ENCODE assay signal across 10 cellular contexts in the genomic region with DNA sequence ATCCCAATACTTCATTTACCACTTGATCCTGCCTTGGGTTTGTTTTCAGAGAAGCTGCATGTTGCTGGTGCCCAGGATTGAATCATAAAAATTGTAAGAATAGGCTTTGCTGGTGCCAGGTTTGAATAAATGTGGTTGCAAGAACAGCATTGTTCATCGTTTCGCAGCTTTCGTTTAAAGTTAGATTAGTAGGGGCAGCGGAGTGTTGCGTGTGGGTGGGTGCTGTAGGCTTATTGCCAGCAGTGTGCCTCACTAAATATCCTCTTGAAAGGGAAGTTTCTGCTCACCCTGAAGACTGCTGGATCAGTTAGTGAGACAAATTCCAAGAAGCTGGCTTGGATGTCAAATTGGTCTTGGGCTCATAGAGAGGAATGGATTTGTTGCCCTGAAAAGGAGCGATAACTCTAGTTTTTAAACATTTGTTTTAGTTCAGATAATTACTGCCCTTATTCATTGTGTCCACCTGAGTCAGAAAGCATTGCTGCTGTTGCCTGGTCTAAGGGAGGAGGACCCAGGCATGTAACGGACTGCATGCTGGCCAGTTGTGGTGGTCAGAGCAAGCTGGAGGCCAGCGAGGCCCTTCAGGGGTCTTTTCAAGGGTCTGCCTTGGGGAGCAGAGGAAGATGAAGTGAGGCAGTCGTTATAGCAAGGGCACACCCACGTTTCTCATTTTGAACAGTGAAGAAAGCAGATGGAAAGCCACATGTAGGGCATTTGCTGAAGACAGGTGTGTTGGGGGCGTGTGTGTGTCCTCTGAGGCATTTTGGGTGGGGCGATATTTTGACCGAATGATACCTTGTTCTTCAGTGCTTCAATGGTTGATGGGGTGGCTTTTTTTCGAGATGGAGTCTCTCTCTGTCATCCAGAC. TPM values are rescaled to one million over a fixed set of nuclear protein-coding genes. Genes with fewer than 3 reads are reported as not detected.
DNase-seq lines count a peak whose midpoint lies in the region; ATAC-seq, FAIRE-seq and TF ChIP-seq lines count a peak whose summit lies in the region.
"Had no signal": no experiment of that assay in that cellular context is flagged by ENCODE, and none has a peak within 500 bp of the region (broad histone marks: within the 10 kb centered on the region; RNA-seq: fewer than 3 reads in every experiment).

No MANE protein-coding gene starts in this region.

- H3K27ac Mint-ChIP-seq in effector memory CD8-positive, alpha-beta T cell, result peak overlapping the region in 1 of 2 donors; percentile 70

- H3K36me3 Mint-ChIP-seq in effector memory CD8-positive, alpha-beta T cell (ENCODE audit: insufficient read depth), result peaks cover 51% of the 10 kb centered on the region

- H3K9me3 Mint-ChIP-seq in effector memory CD8-positive, alpha-beta T cell, result no peaks in the 10 kb centered on the region
- H3K9me3 Mint-ChIP-seq: dendritic cell treated with granulocyte-macrophage colony-stimulating factor and Interleukin-4, amounts not matched to agents 40 ng/mL and 50 ng/mL, for 4 days had no signal

- POLR2A ChIA-PET in RWPE1 (lab: Yijun Ruan, JAX; ENCODE audit: low non-redundant PET), result no interaction called here

- no peak for TF ChIP-seq POLR2A in GM12892 (IDR thresholded peaks at IDR 0.05; ENCODE audit: low read depth, low read length)

- H3K27ac ChIP-seq in RWPE1, result peak overlapping the region; percentile 31; the same call in 1 of the 2 replicates

- peak overlapping the region; percentile 15 to 72 for H3K4me3 Mint-ChIP-seq in effector memory CD8-positive, alpha-beta T cell
- H3K4me3 Mint-ChIP-seq: dendritic cell treated with granulocyte-macrophage colony-stimulating factor and Interleukin-4, amounts not matched to agents 40 ng/mL and 50 ng/mL, for 4 days had no signal

- H3K27me3 Mint-ChIP-seq in effector memory CD8-positive, alpha-beta T cell, result no peaks in the 10 kb centered on the region
- H3K27me3 Mint-ChIP-seq: dendritic cell treated with granulocyte-macrophage colony-stimulating factor and Interleukin-4, amounts not matched to agents 40 ng/mL and 50 ng/mL, for 4 days had no signal

- ATAC-seq in effector memory CD8-positive, alpha-beta T cell (replicated peaks), result no peak
- ATAC-seq in GM19328 (IDR thresholded peaks at IDR 0.05; ENCODE audit: unreplicated experiment) (no peak), HG03354 (IDR thresholded peaks at IDR 0.05; ENCODE audit: poor library complexity, severe bottlenecking, unreplicated experiment) (no peak), HG03520 (IDR thresholded peaks at IDR 0.05; ENCODE audit: unreplicated experiment) (no peak)

- CTCF ChIA-PET in RWPE1 (lab: Yijun Ruan, JAX), result no interaction called here

- DNase-seq in GM12892 (ENCODE audit: insufficient read length), result no peak
- DNase-seq in RWPE1 (ENCODE audit: low spot score), result no peak
- DNase-seq in effector memory CD8-positive, alpha-beta T cell, result no peak
- peak; percentile 87 for DNase-seq in renal cortical epithelial cell (ENCODE audit: low read depth)
- DNase-seq: NCI-H524 had no signal

- TF ChIP-seq CTCF in RWPE1 (conservative IDR thresholded peaks at IDR 0.05; ENCODE audit: low read depth), result no peak

- H3K4me1 Mint-ChIP-seq in effector memory CD8-positive, alpha-beta T cell (ENCODE audit: low read depth in 2 of 2), result peaks cover 28 to 38% of the 10 kb centered on the region in 2 donors

- FAIRE-seq in GM12892 (lab: Jason Lieb, UNC), result peak; percentile 51
- FAIRE-seq: H54 had no signal

RNA-seq across cellular contexts. Expression of gene ILF3, which starts 8.5 kb away (rescaled TPM):
- 171 TPM for polyA plus RNA-seq in GM12892 (2012; ENCODE audit: missing spikeins)
- total RNA-seq in renal cortical epithelial cell, result 79.4 and 134 TPM in 2 replicates

RNA-seq across cellular contexts. Expression of gene SLC44A2, which starts 37.3 kb away (rescaled TPM):
- 27.4 TPM for polyA plus RNA-seq in GM12892 (2012; ENCODE audit: missing spikeins)
- total RNA-seq in renal cortical epithelial cell, result 46.0 and 48.5 TPM in 2 replicates

RNA-seq across cellular contexts. Expression of gene QTRT1, which starts 38.6 kb away (rescaled TPM):
- polyA plus RNA-seq in GM12892 (2012; ENCODE audit: missing spikeins), result 33.5 TPM
- total RNA-seq in renal cortical epithelial cell, result 16.0 and 24.4 TPM in 2 replicates

RNA-seq across cellular contexts. Expression of gene DNM2, which starts 55.3 kb away (rescaled TPM):
- polyA plus RNA-seq in GM12892 (2012; ENCODE audit: missing spikeins), result 67.1 TPM
- total RNA-seq in renal cortical epithelial cell, result 116 and 347 TPM in 2 replicates
